Comparison of ENCODE assay signal across 24 cellular contexts in genomic region chr2:109081374-109081773, GRCh38. TPM values are rescaled to one million over a fixed set of nuclear protein-coding genes. Genes with fewer than 3 reads are reported as not detected.
DNase-seq lines count a peak whose midpoint lies in the region; ATAC-seq, FAIRE-seq and TF ChIP-seq lines count a peak whose summit lies in the region.
"Had no signal": no experiment of that assay in that cellular context is flagged by ENCODE, and none has a peak within 500 bp of the region (broad histone marks: within the 10 kb centered on the region; RNA-seq: fewer than 3 reads in every experiment).

No MANE protein-coding gene starts in this region.

- no peaks in the 10 kb centered on the region for H3K79me1 ChIP-seq in neuronal stem cell (ENCODE audit: low read depth, low read length)

- FAIRE-seq in HepG2 (lab: Jason Lieb, UNC) (no peak), GM12891 (lab: Jason Lieb, UNC) (no peak)
- FAIRE-seq: A549, GM12892, GM18507, H54 had no signal

- no peaks in the 10 kb centered on the region for H3K9me3 Mint-ChIP-seq in activated CD8-positive, alpha-beta memory T cell treated with anti-CD3 and anti-CD28 coated beads, Interleukin-2, amount 10 ng/mL, durations not matched to agents 7 days and 5 days (ENCODE audit: low read depth)
- H3K9me3 Mint-ChIP-seq: CD8-positive, alpha-beta T cell; HFFc6 had no signal

- no peak overlapping the region for H3K4me2 ChIP-seq in HepG2 (ENCODE audit: low read depth, low read length)
- H3K4me2 ChIP-seq in neuronal stem cell (ENCODE audit: insufficient read depth, low read length, poor library complexity, severe bottlenecking), result no peak overlapping the region
- H3K4me2 ChIP-seq: A549, BLaER1 had no signal

- peak; percentile 18 for DNase-seq in activated CD8-positive, alpha-beta memory T cell treated with anti-CD3 and anti-CD28 coated beads, Interleukin-2, amount 10 ng/mL, durations not matched to agents 7 days and 5 days
- no peak for DNase-seq in activated CD8-positive, alpha-beta memory T cell treated with anti-CD3 and anti-CD28 coated beads for 24 hours
- DNase-seq in HepG2 (ENCODE audit: low spot score) (no peak), right lobe of liver (no peak), neuronal stem cell (ENCODE audit: low spot score) (no peak), COLO668 (lab: John Stamatoyannopoulos, UW; ENCODE audit: unreplicated experiment) (no peak), GM12891 (ENCODE audit: insufficient read length, low spot score) (no peak)
- DNase-seq: CD8-positive, alpha-beta T cell; COR-L47; DMS 273 treated with DMSO at 0.1 percent for 48 hours; DMS53; DND-41; EL; GM23248; HFFc6 had no signal

- H3K23ac ChIP-seq in neuronal stem cell (ENCODE audit: low read depth, low read length, poor library complexity), result no peak overlapping the region

- no peak overlapping the region for H3K27ac ChIP-seq in HepG2 (ENCODE audit: extremely low read length, insufficient read depth, low read length)
- no peak overlapping the region for H3K27ac ChIP-seq in right lobe of liver
- no peak overlapping the region for H3K27ac ChIP-seq in neuronal stem cell (replicated peaks; ENCODE audit: low read length)
- H3K27ac ChIP-seq: 22Rv1, A549, BLaER1, GM23248 had no signal

- TF ChIP-seq EP300 in HepG2 (IDR thresholded peaks at IDR 0.05; ENCODE audit: low read depth in 2 of 2, low read length in 2 of 2), result no peak
- no peak for TF ChIP-seq EP300 in HepG2 (CRISPR knock-in tag; IDR thresholded peaks at IDR 0.05; ENCODE audit: borderline replicate concordance)

- H3K27me3 ChIP-seq in HepG2 (ENCODE audit: control insufficient read depth in 1 of 2, insufficient read depth in 2 of 2, low read length in 2 of 2) (0 out of 5 replicates have a peak, but pooled peaks cover 0 to 3% of the 10 kb centered on the region in 2 experiments), right lobe of liver (no peaks in the 10 kb centered on the region), neuronal stem cell (ENCODE audit: control insufficient read depth in 3 of 3, insufficient read depth in 3 of 3, low read depth in 1 of 3, low read length in 3 of 3) (no peaks in the 10 kb centered on the region)
- H3K27me3 ChIP-seq: BLaER1 had no signal

- H3K9ac ChIP-seq in HepG2 (ENCODE audit: insufficient read depth, low read depth, low read length), result no peak overlapping the region
- no peak overlapping the region for H3K9ac ChIP-seq in neuronal stem cell (ENCODE audit: low read depth, low read length, poor library complexity)
- H3K9ac ChIP-seq: BLaER1, GM23248 had no signal

- intact Hi-C loops in HepG2 (cut with micrococcal nuclease; ENCODE audit: unreplicated experiment) (no loop called here), right lobe of liver (cut with DNase I) (no loop called here)

- H2BK15ac ChIP-seq in neuronal stem cell (ENCODE audit: low read length), result no peak overlapping the region

- H3K4ac ChIP-seq in neuronal stem cell (ENCODE audit: low read length), result no peak overlapping the region

- H3K4me3 ChIP-seq in HepG2 (replicated peaks in 1 of 3; ENCODE audit: insufficient read depth in 1 of 3, low read depth in 2 of 3, low read length in 3 of 3) (no peak overlapping the region), right lobe of liver (no peak overlapping the region), neuronal stem cell (ENCODE audit: low read length in 2 of 2) (peak overlapping the region in 1 of 2 donors; percentile 2)
- H3K4me3 ChIP-seq: A549, BLaER1, GM23248 had no signal

- H3K4me3 Mint-ChIP-seq in activated CD8-positive, alpha-beta memory T cell treated with anti-CD3 and anti-CD28 coated beads, Interleukin-2, amount 10 ng/mL, durations not matched to agents 7 days and 5 days, result no peak overlapping the region
- H3K4me3 Mint-ChIP-seq: CD14-positive monocyte; CD8-positive, alpha-beta T cell; HFFc6 had no signal

- H2BK120ac ChIP-seq in neuronal stem cell (ENCODE audit: low read depth, low read length), result no peak overlapping the region

- no peaks in the 10 kb centered on the region for H3K79me2 ChIP-seq in HepG2 (ENCODE audit: insufficient read depth, low read length)

- H3K4me1 ChIP-seq in HepG2 (ENCODE audit: insufficient read depth, low read length) (no peaks in the 10 kb centered on the region), right lobe of liver (no peaks in the 10 kb centered on the region), neuronal stem cell (ENCODE audit: control insufficient read depth in 2 of 2, insufficient read depth in 1 of 2, low read depth in 1 of 2, low read length in 2 of 2) (no peaks in the 10 kb centered on the region)
- H3K4me1 ChIP-seq: A549, BLaER1 had no signal

- no peaks in the 10 kb centered on the region for H4K20me1 ChIP-seq in HepG2 (ENCODE audit: insufficient read depth, low read length)
- H4K20me1 ChIP-seq: BLaER1 had no signal

- H4K91ac ChIP-seq in neuronal stem cell (ENCODE audit: low read depth, low read length, poor library complexity), result no peak overlapping the region

- no peak overlapping the region for H2AFZ ChIP-seq in HepG2 (ENCODE audit: low read length)
- no peak overlapping the region for H2AFZ ChIP-seq in neuronal stem cell (ENCODE audit: low read length)
- H2AFZ ChIP-seq: GM23248 had no signal

- no peaks in the 10 kb centered on the region for H3K36me3 ChIP-seq in HepG2 (replicated peaks in 1 of 2; ENCODE audit: control insufficient read depth in 1 of 2, insufficient read depth in 2 of 2, low read length in 2 of 2)
- no peaks in the 10 kb centered on the region for H3K36me3 ChIP-seq in right lobe of liver
- H3K36me3 ChIP-seq in neuronal stem cell (replicated peaks in 1 of 2; ENCODE audit: control insufficient read depth in 2 of 2, insufficient read depth in 2 of 2, low read length in 2 of 2), result no peaks in the 10 kb centered on the region
- H3K36me3 ChIP-seq: BLaER1 had no signal

- 42% methylated on average over 5 of the region's 8 CpGs for WGBS in HepG2 (ENCODE audit: low lambda C conversion rate)
- WGBS in right lobe of liver (ENCODE audit: insufficient coverage, low coverage, low lambda C conversion rate, missing lambda C conversion rate), result 79% methylated on average over 6 of the region's 8 CpGs
- no CpG with 5 or more reads among the region's 8 CpGs for WGBS in neuronal stem cell (ENCODE audit: extremely low coverage in 2 of 2, insufficient read length in 2 of 2, insufficient replicate concordance in 1 of 2), 2 donors

- TF ChIP-seq CTCF in HepG2 (CRISPR knock-in tag; IDR thresholded peaks at IDR 0.05), result no peak
- no peak for TF ChIP-seq CTCF in right lobe of liver (IDR thresholded peaks at IDR 0.05)

- no peak overlapping the region for H3K14ac ChIP-seq in neuronal stem cell (ENCODE audit: low read length)

- peak overlapping the region; percentile 58 for H3K18ac ChIP-seq in neuronal stem cell (ENCODE audit: low read length)

- H3K9me3 ChIP-seq in HepG2 (ENCODE audit: low read length) (no peaks in the 10 kb centered on the region), right lobe of liver (no peaks in the 10 kb centered on the region), neuronal stem cell (replicated peaks in 1 of 2; ENCODE audit: control insufficient read depth in 2 of 2, insufficient read depth in 1 of 2, low read depth in 1 of 2, low read length in 2 of 2) (peaks cover 0 to 2% of the 10 kb centered on the region in 2 donors)
- H3K9me3 ChIP-seq: A549 had no signal

- H4K8ac ChIP-seq in neuronal stem cell (ENCODE audit: low read depth, low read length), result no peak overlapping the region

- TF ChIP-seq POLR2A in HepG2 (IDR thresholded peaks at IDR 0.05; ENCODE audit: insufficient read depth in 1 of 2, low read depth in 2 of 2, low read length in 2 of 2) (no peak), right lobe of liver (IDR thresholded peaks at IDR 0.05) (no peak), GM12891 (IDR thresholded peaks at IDR 0.05; ENCODE audit: low read depth, low read length) (no peak)

- H2BK12ac ChIP-seq in neuronal stem cell (ENCODE audit: low read length), result no peak overlapping the region

- H2AK5ac ChIP-seq in neuronal stem cell (ENCODE audit: low read depth, low read length), result peak overlapping the region; percentile 54

- in situ Hi-C loops in HepG2 (cut with HindIII; ENCODE audit: extremely low pct_ligation_motif_present, low pct_unique_long_range_greater_than_20kb), result no loop called here

- ATAC-seq in activated CD8-positive, alpha-beta memory T cell treated with anti-CD3 and anti-CD28 coated beads, Interleukin-2, amount 10 ng/mL, durations not matched to agents 7 days and 5 days, result no peak
- ATAC-seq in HepG2 (no peak), right lobe of liver (no peak)
- ATAC-seq: A549; CD8-positive, alpha-beta T cell; HCT116 had no signal

- no TSS peak for BruUV-seq in HepG2 (replicated peaks; lab: Mats Ljungman, UMichigan)

- no peaks in the 10 kb centered on the region for H3K36me3 Mint-ChIP-seq in activated CD8-positive, alpha-beta memory T cell treated with anti-CD3 and anti-CD28 coated beads, Interleukin-2, amount 10 ng/mL, durations not matched to agents 7 days and 5 days
- H3K36me3 Mint-ChIP-seq: CD14-positive monocyte; CD8-positive, alpha-beta T cell had no signal

- CTCF ChIA-PET in activated CD8-positive, alpha-beta memory T cell treated with anti-CD3 and anti-CD28 coated beads, Interleukin-2, amount 10 ng/mL, durations not matched to agents 7 days and 5 days (lab: Charles Lee), result no interaction called here
- CTCF ChIA-PET in HepG2 (lab: Yijun Ruan, JAX; ENCODE audit: low intra/inter-chr PET ratio, low total read pairs), result no interaction called here

- no peak overlapping the region for H2BK5ac ChIP-seq in neuronal stem cell (ENCODE audit: low read length)

- peaks cover 3% of the 10 kb centered on the region for H3K27me3 Mint-ChIP-seq in activated CD8-positive, alpha-beta memory T cell treated with anti-CD3 and anti-CD28 coated beads, Interleukin-2, amount 10 ng/mL, durations not matched to agents 7 days and 5 days

- TF ChIP-seq RAD21 in HepG2 (CRISPR knock-in tag; IDR thresholded peaks at IDR 0.05), result no peak

- no peak overlapping the region for H3K27ac Mint-ChIP-seq in activated CD8-positive, alpha-beta memory T cell treated with anti-CD3 and anti-CD28 coated beads, Interleukin-2, amount 10 ng/mL, durations not matched to agents 7 days and 5 days
- H3K27ac Mint-ChIP-seq: CD14-positive monocyte; CD8-positive, alpha-beta T cell; HFFc6 had no signal

- H3K4me1 Mint-ChIP-seq in activated CD8-positive, alpha-beta memory T cell treated with anti-CD3 and anti-CD28 coated beads, Interleukin-2, amount 10 ng/mL, durations not matched to agents 7 days and 5 days, result no peaks in the 10 kb centered on the region
- H3K4me1 Mint-ChIP-seq: CD14-positive monocyte had no signal

- POLR2A ChIA-PET in HepG2 (lab: Yijun Ruan, JAX), result no interaction called here

RNA-seq across cellular contexts. Expression of gene SH3RF3, which starts 47.6 kb away (rescaled TPM):
- total RNA-seq in activated CD8-positive, alpha-beta memory T cell treated with anti-CD3 and anti-CD28 coated beads, Interleukin-2, amount 10 ng/mL, durations not matched to agents 7 days and 5 days, result under 1 TPM; 0.05 to 0.06 TPM
- total RNA-seq in HepG2 (2016; rRNA removed; fragmentation: Illumina TruSeq; extraction: Trizol), result 0.04 TPM in 1 of 2 replicates, not detected in the other
- not detected in 2 replicates for total RNA-seq in HepG2 (2016; cell fraction: cytosol; rRNA removed; fragmentation: Illumina TruSeq; extraction: Trizol; ENCODE audit: low read depth)
- total RNA-seq in HepG2 (2016; cell fraction: insoluble cytoplasmic fraction; rRNA removed; fragmentation: Illumina TruSeq; extraction: Trizol), result 0.02 TPM in 1 of 2 replicates, not detected in the other
- total RNA-seq in HepG2 (2016; cell fraction: membrane; rRNA removed; fragmentation: Illumina TruSeq; extraction: Trizol), result not detected in 2 replicates
- total RNA-seq in HepG2 (2016; cell fraction: nucleus; rRNA removed; fragmentation: Illumina TruSeq; extraction: Trizol), result not detected in 2 replicates
- 0.01 TPM in 1 of 2 replicates, not detected in the other for polyA plus RNA-seq in HepG2 (2011; rRNA removed)
- not detected in 2 replicates for polyA plus RNA-seq in HepG2 (2011; cell fraction: cytosol; rRNA removed)
- polyA plus RNA-seq in HepG2 (2011; cell fraction: nucleus; rRNA removed), result 0.02 TPM in 1 of 2 replicates, not detected in the other
- 0.03 and 0.05 TPM in 2 replicates for polyA plus RNA-seq in HepG2 (2012)
- not detected in 2 replicates for polyA plus RNA-seq in HepG2 (2016; cell fraction: cytosol; fragmentation: Illumina TruSeq; extraction: Trizol; ENCODE audit: low read depth)
- polyA plus RNA-seq in HepG2 (2016; cell fraction: insoluble cytoplasmic fraction; fragmentation: Illumina TruSeq; extraction: Trizol; ENCODE audit: low read depth), result 0.03 TPM in 1 of 2 replicates, not detected in the other
- not detected in 2 replicates for polyA plus RNA-seq in HepG2 (2016; cell fraction: membrane; fragmentation: Illumina TruSeq; extraction: Trizol; ENCODE audit: low read depth)
- not detected in 2 replicates for polyA plus RNA-seq in HepG2 (2016; cell fraction: nucleus; fragmentation: Illumina TruSeq; extraction: Trizol; ENCODE audit: insufficient read depth, low read depth)
- 1.4 TPM in 1 of 2 replicates, not detected in the other for polyA minus RNA-seq in HepG2 (2011; rRNA and poly(A)+ RNA removed; ENCODE audit: low replicate concordance)
- polyA minus RNA-seq in HepG2 (2011; cell fraction: cytosol; rRNA and poly(A)+ RNA removed), result not detected in 2 replicates
- 0.12 and 0.13 TPM in 2 replicates for polyA minus RNA-seq in HepG2 (2011; cell fraction: nucleus; rRNA and poly(A)+ RNA removed)
- 1 to 10 TPM in 4 of 6 experiments, under 1 TPM in 2; 0.68 to 1.6 (median 1.2) TPM for total RNA-seq in right lobe of liver
- 0.07 TPM for polyA plus RNA-seq in neuronal stem cell (2013, experiment 1 of 2)
- polyA plus RNA-seq in neuronal stem cell (2013, experiment 2 of 2), result 0.08 TPM
- polyA plus RNA-seq in GM12891 (2012; ENCODE audit: low read depth, missing spikeins), result 0.21 TPM
- total RNA-seq: G401 had no signal
